Comparison of ENCODE assay signal across 8 cellular contexts in genomic region chr22:41526802-41527799, GRCh38. TPM values are rescaled to one million over a fixed set of nuclear protein-coding genes. Genes with fewer than 3 reads are reported as not detected.
DNase-seq lines count a peak whose midpoint lies in the region; ATAC-seq lines count a peak whose summit lies in the region.

No MANE protein-coding gene starts in this region.

- no peak overlapping the region for H3K4me3 Mint-ChIP-seq in activated CD8-positive, alpha-beta T cell treated with anti-CD3 and anti-CD28 coated beads, Interleukin-2, amount 10 ng/mL, durations not matched to agents 7 days and 5 days
- no peak overlapping the region for H3K4me3 Mint-ChIP-seq in effector memory CD8-positive, alpha-beta T cell
- H3K4me3 Mint-ChIP-seq in natural killer cell treated with Interleukin-12 subunit alpha and Interleukin-12 subunit beta and Interleukin-15 and Interleukin-18, amount 100 ng/mL, for 72 hours = no peak overlapping the region
- no peak overlapping the region for H3K4me3 Mint-ChIP-seq in stimulated activated naive CD8-positive, alpha-beta T cell treated with anti-CD3 and anti-CD28 coated beads, Interleukin-15, Interleukin-2, amounts not matched to agents 100 ng/mL and 50 ng/mL, for 24 hours

- no peaks in the 10 kb centered on the region for H3K9me3 Mint-ChIP-seq in activated CD8-positive, alpha-beta T cell treated with anti-CD3 and anti-CD28 coated beads, Interleukin-2, amount 10 ng/mL, durations not matched to agents 7 days and 5 days (ENCODE audit: insufficient read depth)
- no peaks in the 10 kb centered on the region for H3K9me3 Mint-ChIP-seq in effector memory CD8-positive, alpha-beta T cell
- H3K9me3 Mint-ChIP-seq in natural killer cell treated with Interleukin-12 subunit alpha and Interleukin-12 subunit beta and Interleukin-15 and Interleukin-18, amount 100 ng/mL, for 72 hours = no peaks in the 10 kb centered on the region
- no peaks in the 10 kb centered on the region for H3K9me3 Mint-ChIP-seq in stimulated activated naive CD8-positive, alpha-beta T cell treated with anti-CD3 and anti-CD28 coated beads, Interleukin-15, Interleukin-2, amounts not matched to agents 100 ng/mL and 50 ng/mL, for 24 hours

- peaks cover 37% of the 10 kb centered on the region for H3K36me3 Mint-ChIP-seq in activated CD8-positive, alpha-beta T cell treated with anti-CD3 and anti-CD28 coated beads, Interleukin-2, amount 10 ng/mL, durations not matched to agents 7 days and 5 days (ENCODE audit: low read depth)
- H3K36me3 Mint-ChIP-seq in effector memory CD8-positive, alpha-beta T cell (ENCODE audit: insufficient read depth) = peaks cover 33% of the 10 kb centered on the region
- H3K36me3 Mint-ChIP-seq in natural killer cell treated with Interleukin-12 subunit alpha and Interleukin-12 subunit beta and Interleukin-15 and Interleukin-18, amount 100 ng/mL, for 72 hours = peaks cover 6% of the 10 kb centered on the region
- peaks cover 39% of the 10 kb centered on the region for H3K36me3 Mint-ChIP-seq in stimulated activated naive CD8-positive, alpha-beta T cell treated with anti-CD3 and anti-CD28 coated beads, Interleukin-15, Interleukin-2, amounts not matched to agents 100 ng/mL and 50 ng/mL, for 24 hours (ENCODE audit: low read depth)

- peak overlapping the region; percentile 60 for H3K27ac Mint-ChIP-seq in activated CD8-positive, alpha-beta T cell treated with anti-CD3 and anti-CD28 coated beads, Interleukin-2, amount 10 ng/mL, durations not matched to agents 7 days and 5 days
- H3K27ac Mint-ChIP-seq in effector memory CD8-positive, alpha-beta T cell = peak overlapping the region; percentile 79 to 81
- H3K27ac Mint-ChIP-seq in natural killer cell treated with Interleukin-12 subunit alpha and Interleukin-12 subunit beta and Interleukin-15 and Interleukin-18, amount 100 ng/mL, for 72 hours = no peak overlapping the region
- peak overlapping the region; percentile 67 for H3K27ac Mint-ChIP-seq in stimulated activated naive CD8-positive, alpha-beta T cell treated with anti-CD3 and anti-CD28 coated beads, Interleukin-15, Interleukin-2, amounts not matched to agents 100 ng/mL and 50 ng/mL, for 24 hours

- H3K4me1 Mint-ChIP-seq in activated CD8-positive, alpha-beta T cell treated with anti-CD3 and anti-CD28 coated beads, Interleukin-2, amount 10 ng/mL, durations not matched to agents 7 days and 5 days (ENCODE audit: low read depth) = peaks cover 13% of the 10 kb centered on the region
- peaks cover 0 to 19% of the 10 kb centered on the region in 2 donors for H3K4me1 Mint-ChIP-seq in effector memory CD8-positive, alpha-beta T cell (ENCODE audit: low read depth in 2 of 2)
- H3K4me1 Mint-ChIP-seq in natural killer cell treated with Interleukin-12 subunit alpha and Interleukin-12 subunit beta and Interleukin-15 and Interleukin-18, amount 100 ng/mL, for 72 hours (ENCODE audit: low read depth in 2 of 2) = peaks cover 0 to 9% of the 10 kb centered on the region in 2 donors
- peaks cover 13% of the 10 kb centered on the region for H3K4me1 Mint-ChIP-seq in stimulated activated naive CD8-positive, alpha-beta T cell treated with anti-CD3 and anti-CD28 coated beads, Interleukin-15, Interleukin-2, amounts not matched to agents 100 ng/mL and 50 ng/mL, for 24 hours (ENCODE audit: low read depth)

- peak; percentile 74 for ATAC-seq in activated CD8-positive, alpha-beta T cell treated with anti-CD3 and anti-CD28 coated beads, Interleukin-2, amount 10 ng/mL, durations not matched to agents 7 days and 5 days
- peak; percentile 75 for ATAC-seq in effector memory CD8-positive, alpha-beta T cell (replicated peaks)
- peak; percentile 60 to 71 for ATAC-seq in natural killer cell treated with Interleukin-12 subunit alpha and Interleukin-12 subunit beta and Interleukin-15 and Interleukin-18, amount 100 ng/mL, for 72 hours
- no peak for ATAC-seq in HG02884 (IDR thresholded peaks at IDR 0.05; ENCODE audit: unreplicated experiment)

- DNase-seq in D341Med (ENCODE audit: low spot score) (peak; percentile 85), M059J (ENCODE audit: low read depth) (peak; percentile 18), DMS79 treated with DMSO at 0.1 percent for 48 hours (lab: John Stamatoyannopoulos, UW) (no peak)
- DNase-seq in activated CD8-positive, alpha-beta T cell treated with anti-CD3 and anti-CD28 coated beads, Interleukin-2, amount 10 ng/mL, durations not matched to agents 7 days and 5 days = peak; percentile 71
- peak; percentile 69 to 74 (median 69) for DNase-seq in effector memory CD8-positive, alpha-beta T cell
- no peak for DNase-seq in natural killer cell treated with Interleukin-12 subunit alpha and Interleukin-12 subunit beta and Interleukin-15 and Interleukin-18, amount 100 ng/mL, for 72 hours (ENCODE audit: low spot score)

- CTCF ChIA-PET in activated CD8-positive, alpha-beta T cell treated with anti-CD3 and anti-CD28 coated beads, Interleukin-2, amount 10 ng/mL, durations not matched to agents 7 days and 5 days (lab: Charles Lee) = interaction anchor here (0.6 to 7.3 kb wide), 28 partner anchors 8 to 146 kb away, joined by 3 to 129 read pairs (median 4); partner anchors contain the start of genes ACO2, PHF5A, POLR3H and TEF

- POLR2A ChIA-PET in activated CD8-positive, alpha-beta T cell treated with anti-CD3 and anti-CD28 coated beads, Interleukin-2, amount 10 ng/mL, durations not matched to agents 7 days and 5 days (lab: Charles Lee) = interaction anchor here (0.6 to 1.8 kb wide), 4 partner anchors 58 to 115 kb away, joined by 3 read pairs; partner anchors contain the start of genes ACO2 and TOB2

- no peaks in the 10 kb centered on the region for H3K27me3 Mint-ChIP-seq in activated CD8-positive, alpha-beta T cell treated with anti-CD3 and anti-CD28 coated beads, Interleukin-2, amount 10 ng/mL, durations not matched to agents 7 days and 5 days (ENCODE audit: low read depth)
- no peaks in the 10 kb centered on the region for H3K27me3 Mint-ChIP-seq in effector memory CD8-positive, alpha-beta T cell
- no peaks in the 10 kb centered on the region for H3K27me3 Mint-ChIP-seq in natural killer cell treated with Interleukin-12 subunit alpha and Interleukin-12 subunit beta and Interleukin-15 and Interleukin-18, amount 100 ng/mL, for 72 hours
- no peaks in the 10 kb centered on the region for H3K27me3 Mint-ChIP-seq in stimulated activated naive CD8-positive, alpha-beta T cell treated with anti-CD3 and anti-CD28 coated beads, Interleukin-15, Interleukin-2, amounts not matched to agents 100 ng/mL and 50 ng/mL, for 24 hours

RNA-seq across cellular contexts. Expression of gene POLR3H, which starts 17.2 kb away (rescaled TPM):
- total RNA-seq in M059J (2014; rRNA removed; shearing (Covaris generic)) = 21.5 and 22.5 TPM in 2 replicates
- 10 to 100 TPM; 31.3 to 31.9 TPM for total RNA-seq in activated CD8-positive, alpha-beta T cell treated with anti-CD3 and anti-CD28 coated beads, Interleukin-2, amount 10 ng/mL, durations not matched to agents 7 days and 5 days
- total RNA-seq in natural killer cell treated with Interleukin-12 subunit alpha and Interleukin-12 subunit beta and Interleukin-15 and Interleukin-18, amount 100 ng/mL, for 72 hours = 10 to 100 TPM; 42.5 to 84.0 TPM

RNA-seq across cellular contexts. Expression of gene CSDC2, which starts 33.7 kb away (rescaled TPM):
- total RNA-seq in M059J (2014; rRNA removed; shearing (Covaris generic)) = 0.25 TPM in 1 of 2 replicates, not detected in the other
- not detected for total RNA-seq in activated CD8-positive, alpha-beta T cell treated with anti-CD3 and anti-CD28 coated beads, Interleukin-2, amount 10 ng/mL, durations not matched to agents 7 days and 5 days
- total RNA-seq in natural killer cell treated with Interleukin-12 subunit alpha and Interleukin-12 subunit beta and Interleukin-15 and Interleukin-18, amount 100 ng/mL, for 72 hours = not detected

RNA-seq across cellular contexts. Expression of gene ACO2, which starts 58.2 kb away (rescaled TPM):
- total RNA-seq in M059J (2014; rRNA removed; shearing (Covaris generic)) = 28.1 and 43.7 TPM in 2 replicates
- 10 to 100 TPM; 91.8 to 97.1 TPM for total RNA-seq in activated CD8-positive, alpha-beta T cell treated with anti-CD3 and anti-CD28 coated beads, Interleukin-2, amount 10 ng/mL, durations not matched to agents 7 days and 5 days
- 100 to 1,000 TPM; 109 to 113 TPM for total RNA-seq in natural killer cell treated with Interleukin-12 subunit alpha and Interleukin-12 subunit beta and Interleukin-15 and Interleukin-18, amount 100 ng/mL, for 72 hours

RNA-seq across cellular contexts. Expression of gene PHF5A, which starts 58.6 kb away (rescaled TPM):
- 42.8 and 69.0 TPM in 2 replicates for total RNA-seq in M059J (2014; rRNA removed; shearing (Covaris generic))
- total RNA-seq in activated CD8-positive, alpha-beta T cell treated with anti-CD3 and anti-CD28 coated beads, Interleukin-2, amount 10 ng/mL, durations not matched to agents 7 days and 5 days = 10 to 100 TPM; 58.8 to 62.1 TPM
- 10 to 100 TPM; 58.7 to 83.8 TPM for total RNA-seq in natural killer cell treated with Interleukin-12 subunit alpha and Interleukin-12 subunit beta and Interleukin-15 and Interleukin-18, amount 100 ng/mL, for 72 hours

Comparison
In these comparisons a context has a peak if more than half of its experiments do, and no peak if none do; other contexts are left out.
1. DNase-seq: peak in D341Med (single experiment), M059J (single experiment), activated CD8-positive, alpha-beta T cell treated with anti-CD3 and anti-CD28 coated beads, Interleukin-2, amount 10 ng/mL, durations not matched to agents 7 days and 5 days (single experiment) and effector memory CD8-positive, alpha-beta T cell (3 of 3); none in natural killer cell treated with Interleukin-12 subunit alpha and Interleukin-12 subunit beta and Interleukin-15 and Interleukin-18, amount 100 ng/mL, for 72 hours (single experiment) and DMS79 treated with DMSO at 0.1 percent for 48 hours (single experiment).
2. H3K27ac Mint-ChIP-seq: peak in activated CD8-positive, alpha-beta T cell treated with anti-CD3 and anti-CD28 coated beads, Interleukin-2, amount 10 ng/mL, durations not matched to agents 7 days and 5 days (single experiment), effector memory CD8-positive, alpha-beta T cell (2 of 2) and stimulated activated naive CD8-positive, alpha-beta T cell treated with anti-CD3 and anti-CD28 coated beads, Interleukin-15, Interleukin-2, amounts not matched to agents 100 ng/mL and 50 ng/mL, for 24 hours (single experiment); none in natural killer cell treated with Interleukin-12 subunit alpha and Interleukin-12 subunit beta and Interleukin-15 and Interleukin-18, amount 100 ng/mL, for 72 hours (0 of 2).